8 cellular contexts compared by ENCODE assay signal in genomic region chr11:45339754-45340519, GRCh38. TPM values are rescaled to one million over a fixed set of nuclear protein-coding genes. Genes with fewer than 3 reads are reported as not detected.
DNase-seq lines count a peak whose midpoint lies in the region; FAIRE-seq and TF ChIP-seq lines count a peak whose summit lies in the region.

No MANE protein-coding gene starts in this region.

- H4K5ac ChIP-seq in H9 (ENCODE audit: insufficient read length, low read depth, low read length), result no peak overlapping the region

- H3T11ph ChIP-seq in H9 (ENCODE audit: low read length), result no peak overlapping the region

- H3K9me3 Mint-ChIP-seq in H9, result no peaks in the 10 kb centered on the region

- DNase-seq in H9 (peak; percentile 98), LNCaP clone FGC (ENCODE audit: low read depth) (peak; percentile 75), SHP77 treated with DMSO at 0.1 percent for 48 hours (lab: John Stamatoyannopoulos, UW) (peak; percentile 89), fibroblast of villous mesenchyme (ENCODE audit: low read depth) (peak; percentile 85), stromal cell of bone marrow (ENCODE audit: low read depth) (peak; percentile 63)
- peak; percentile 86 for DNase-seq in activated effector memory CD4-positive, alpha-beta T cell treated with Interleukin-2 at 50 U/mL for 16 hours

- H3K9me3 ChIP-seq in H9 (ENCODE audit: control insufficient read depth, low read depth, low read length), result no peaks in the 10 kb centered on the region
- H3K9me3 ChIP-seq in neutrophil, result no peaks in the 10 kb centered on the region

- H3K79me1 ChIP-seq in H9 (ENCODE audit: insufficient read depth, low read depth, low read length, poor library complexity, severe bottlenecking), result no peaks in the 10 kb centered on the region

- no peak overlapping the region for H2BK20ac ChIP-seq in H9 (ENCODE audit: low read depth, low read length, poor library complexity, severe bottlenecking)

- no peak overlapping the region for H2AK5ac ChIP-seq in H9 (ENCODE audit: insufficient read length, low read length)

- peaks cover 8% of the 10 kb centered on the region for H3K27me3 Mint-ChIP-seq in H9 (ENCODE audit: low read depth)

- no peak overlapping the region for H4K91ac ChIP-seq in H9 (ENCODE audit: insufficient read length, low read depth, low read length)

- H3K79me2 ChIP-seq in H9 (ENCODE audit: insufficient read depth, low read length), result no peaks in the 10 kb centered on the region

- peaks cover 25 to 42% of the 10 kb centered on the region in 2 experiments for H3K4me1 Mint-ChIP-seq in H9

- H2BK15ac ChIP-seq in H9 (ENCODE audit: low read depth, low read length), result no peak overlapping the region

- no peak overlapping the region for H2BK120ac ChIP-seq in H9 (ENCODE audit: low read depth, low read length, poor library complexity, severe bottlenecking)

- H3K56ac ChIP-seq in H9 (ENCODE audit: insufficient read length, low read depth, low read length), result no peak overlapping the region

- no peaks in the 10 kb centered on the region for H3K23me2 ChIP-seq in H9 (ENCODE audit: insufficient read length, low read depth, low read length, poor library complexity, severe bottlenecking)

- no peak overlapping the region for H4K8ac ChIP-seq in H9 (replicated peaks; ENCODE audit: insufficient read length, low read depth, low read length)

- peak; percentile 95 for TF ChIP-seq CTCF in H9 (conservative IDR thresholded peaks at IDR 0.05)
- peak; percentile 87 for TF ChIP-seq CTCF in LNCaP clone FGC (IDR thresholded peaks at IDR 0.05; ENCODE audit: control insufficient read depth, extremely low read depth, insufficient read depth)
- peak; percentile 69 for TF ChIP-seq CTCF in fibroblast of villous mesenchyme (IDR thresholded peaks at IDR 0.05; ENCODE audit: insufficient read depth, low read depth, low read length)
- TF ChIP-seq CTCF in neutrophil (IDR thresholded peaks at IDR 0.05), result peak; percentile 89

- no peak overlapping the region for H3K18ac ChIP-seq in H9 (ENCODE audit: insufficient read length, low read depth, low read length)

- no CpG with 5 or more reads among the region's 26 CpGs for WGBS in H9 (ENCODE audit: extremely low coverage, insufficient read length, low lambda C conversion rate)

- H3K36me3 Mint-ChIP-seq in H9 (ENCODE audit: insufficient read depth in 1 of 3, low read depth in 3 of 3), result no peaks in the 10 kb centered on the region

- no peak overlapping the region for H2BK5ac ChIP-seq in H9 (ENCODE audit: insufficient read length, low read length)

- H3K4me2 ChIP-seq in H9 (ENCODE audit: insufficient read depth, insufficient read length, low read length), result peak overlapping the region; percentile 45

- H3K27ac Mint-ChIP-seq in H9, result no peak overlapping the region

- no peak overlapping the region for H3K4me3 ChIP-seq in LNCaP clone FGC (ENCODE audit: low read depth, low read length)
- H3K4me3 ChIP-seq in fibroblast of villous mesenchyme (ENCODE audit: low read depth, low read length), result no peak overlapping the region
- H3K4me3 ChIP-seq in neutrophil (ENCODE audit: low read depth in 1 of 2, low read length in 1 of 2), result no peak overlapping the region

- H3K4ac ChIP-seq in H9 (ENCODE audit: low read depth, low read length), result no peak overlapping the region

- no peaks in the 10 kb centered on the region for H4K20me1 ChIP-seq in H9 (ENCODE audit: control insufficient read depth, insufficient read depth, insufficient read length)

- no peak overlapping the region for H3K14ac ChIP-seq in H9 (ENCODE audit: insufficient read depth, low read length)

- no peak overlapping the region for H3K9ac ChIP-seq in H9 (ENCODE audit: extremely low read depth, insufficient read length, low read length)

- no peaks in the 10 kb centered on the region for H3K36me3 ChIP-seq in neutrophil

- peak; percentile 85 for FAIRE-seq in G401.6 (lab: Jason Lieb, UNC)

- no peaks in the 10 kb centered on the region for H3K27me3 ChIP-seq in H9 (ENCODE audit: insufficient read depth, low read length)
- H3K27me3 ChIP-seq in neutrophil, result peaks cover 45% of the 10 kb centered on the region

- H3K23ac ChIP-seq in H9 (ENCODE audit: insufficient read length, low read depth, low read length), result no peak overlapping the region

- H3K4me3 Mint-ChIP-seq in H9, result peak overlapping the region; percentile 47 to 67

- H3K27ac ChIP-seq in H9 (ENCODE audit: insufficient read length, low read depth, low read length) (no peak overlapping the region), neutrophil (no peak overlapping the region)

- no peak overlapping the region for H2BK12ac ChIP-seq in H9 (ENCODE audit: insufficient read length, low read depth, low read length)

- no peak overlapping the region for H2AFZ ChIP-seq in H9 (ENCODE audit: low read length)

- H3K4me1 ChIP-seq in H9 (ENCODE audit: insufficient read depth, low read length) (no peaks in the 10 kb centered on the region), neutrophil (ENCODE audit: control insufficient read depth in 1 of 2, insufficient read depth in 1 of 2, low read depth in 1 of 2, low read length in 1 of 2) (peaks cover 8 to 10% of the 10 kb centered on the region in 2 experiments)

RNA-seq across cellular contexts. Expression of gene SYT13, which starts 53.8 kb away (rescaled TPM):
- total RNA-seq in H9 (2021), result 4.3 and 6.0 TPM in 2 replicates
- total RNA-seq in fibroblast of villous mesenchyme, result not detected in 2 replicates
